23 cellular contexts compared by ENCODE assay signal in the genomic region with DNA sequence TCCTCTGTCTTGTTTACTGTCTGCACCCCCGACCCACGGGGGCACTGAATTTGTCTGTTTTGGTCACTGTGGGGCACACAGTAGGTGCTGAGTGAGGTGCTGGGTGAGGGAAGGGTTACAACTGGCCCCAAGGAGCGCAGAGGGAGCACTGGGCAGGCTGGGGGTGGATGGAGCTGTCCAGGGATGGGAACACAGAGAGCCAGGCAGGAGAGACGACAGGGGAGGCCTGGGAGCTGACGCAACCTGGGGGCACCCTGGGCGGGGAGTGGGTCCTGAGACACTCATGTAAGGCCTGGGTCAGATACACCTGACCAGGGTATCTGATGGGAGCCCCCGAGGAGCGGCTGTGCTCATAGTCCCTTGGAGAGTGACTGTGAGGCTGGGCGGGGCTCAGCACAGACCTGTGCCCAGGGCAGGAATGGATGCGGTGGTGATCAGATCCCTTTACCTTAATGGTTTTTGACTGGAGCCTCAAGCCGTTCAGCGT. TPM values are rescaled to one million over a fixed set of nuclear protein-coding genes. Genes with fewer than 3 reads are reported as not detected.
DNase-seq lines count a peak whose midpoint lies in the region; TF ChIP-seq lines count a peak whose summit lies in the region.
"Had no signal": no experiment of that assay in that cellular context is flagged by ENCODE, and none has a peak within 500 bp of the region (broad histone marks: within the 10 kb centered on the region; RNA-seq: fewer than 3 reads in every experiment).

No MANE protein-coding gene starts in this region.

- no peak overlapping the region for H2AK5ac ChIP-seq in H9 (ENCODE audit: insufficient read length, low read length)

- no peaks in the 10 kb centered on the region for H3K27me3 Mint-ChIP-seq in H9 (ENCODE audit: low read depth)
- peaks cover 5% of the 10 kb centered on the region for H3K27me3 Mint-ChIP-seq in glutamatergic neuron (ENCODE audit: unreplicated experiment)
- H3K27me3 Mint-ChIP-seq: CD4-positive, alpha-beta memory T cell had no signal

- no peaks in the 10 kb centered on the region for H3K23me2 ChIP-seq in H9 (ENCODE audit: insufficient read length, low read depth, low read length, poor library complexity, severe bottlenecking)

- POLR2A ChIA-PET in RWPE1 (lab: Yijun Ruan, JAX; ENCODE audit: low non-redundant PET), result no interaction called here

- WGBS in H9 (ENCODE audit: extremely low coverage, insufficient read length, low lambda C conversion rate), result no CpG with 5 or more reads among the region's 12 CpGs

- no peak overlapping the region for H4K91ac ChIP-seq in H9 (ENCODE audit: insufficient read length, low read depth, low read length)

- no peaks in the 10 kb centered on the region for H3K27me3 ChIP-seq in H9 (ENCODE audit: insufficient read depth, low read length)
- H3K27me3 ChIP-seq in osteoblast (ENCODE audit: insufficient read depth, low read length), result no peaks in the 10 kb centered on the region
- H3K27me3 ChIP-seq: BLaER1, SJSA1 had no signal

- no peak overlapping the region for H3K9ac ChIP-seq in H9 (ENCODE audit: extremely low read depth, insufficient read length, low read length)
- H3K9ac ChIP-seq: BLaER1, KMS-11 had no signal

- no peak overlapping the region for H3K14ac ChIP-seq in H9 (ENCODE audit: insufficient read depth, low read length)

- H3T11ph ChIP-seq in H9 (ENCODE audit: low read length), result no peak overlapping the region

- H2AFZ ChIP-seq in H9 (ENCODE audit: low read length) (no peak overlapping the region), osteoblast (ENCODE audit: low read length) (no peak overlapping the region)

- TF ChIP-seq CTCF in H9 (conservative IDR thresholded peaks at IDR 0.05), result no peak
- TF ChIP-seq CTCF in RWPE1 (conservative IDR thresholded peaks at IDR 0.05; ENCODE audit: low read depth), result no peak
- no peak for TF ChIP-seq CTCF in glutamatergic neuron (IDR thresholded peaks at IDR 0.05; ENCODE audit: partially characterized antibody, unreplicated experiment)
- no peak for TF ChIP-seq CTCF in osteoblast (IDR thresholded peaks at IDR 0.05; ENCODE audit: extremely low read depth, low read depth, low read length)

- no peak overlapping the region for H4K5ac ChIP-seq in H9 (ENCODE audit: insufficient read length, low read depth, low read length)

- H3K9me3 Mint-ChIP-seq in H9, result no peaks in the 10 kb centered on the region
- H3K9me3 Mint-ChIP-seq in glutamatergic neuron (ENCODE audit: unreplicated experiment), result no peaks in the 10 kb centered on the region
- H3K9me3 Mint-ChIP-seq: CD4-positive, alpha-beta memory T cell had no signal

- DNase-seq in H9, result no peak
- DNase-seq in RWPE1 (ENCODE audit: low spot score), result no peak
- DNase-seq in glutamatergic neuron, result peak; percentile 10
- DNase-seq in osteoblast (ENCODE audit: insufficient read length, low spot score, missing footprints), result peak; percentile 84
- no peak for DNase-seq in NCI-H510A (lab: John Stamatoyannopoulos, UW)
- DNase-seq in T-helper 2 cell, result no peak
- DNase-seq in activated gamma-delta T cell treated with Interleukin-2 at 50 U/mL for 16 hours, result no peak
- DNase-seq: Caco-2; CD4-positive, alpha-beta memory T cell; DMS 273 treated with DMSO at 0.1 percent for 48 hours; DMS79 treated with DMSO at 0.1 percent for 48 hours; MV-4-11; NCI-H1105 treated with DMSO at 0.1 percent for 48 hours; NCI-H1694; NCI-H2081; NCI-H2171; NCI-H345; NCI-H524 treated with DMSO at 0.1 percent for 48 hours; NCI-H82 had no signal

- no peaks in the 10 kb centered on the region for H3K9me3 ChIP-seq in H9 (ENCODE audit: control insufficient read depth, low read depth, low read length)
- H3K9me3 ChIP-seq in osteoblast (ENCODE audit: low read depth, low read length), result no peaks in the 10 kb centered on the region
- H3K9me3 ChIP-seq: BLaER1, Caco-2, HAP-1, SJSA1 had no signal

- H2BK12ac ChIP-seq in H9 (ENCODE audit: insufficient read length, low read depth, low read length), result no peak overlapping the region

- no peak overlapping the region for H3K18ac ChIP-seq in H9 (ENCODE audit: insufficient read length, low read depth, low read length)

- no peak overlapping the region for H2BK20ac ChIP-seq in H9 (ENCODE audit: low read depth, low read length, poor library complexity, severe bottlenecking)

- no peak overlapping the region for H3K4ac ChIP-seq in H9 (ENCODE audit: low read depth, low read length)

- H2BK120ac ChIP-seq in H9 (ENCODE audit: low read depth, low read length, poor library complexity, severe bottlenecking), result no peak overlapping the region

- H3K4me2 ChIP-seq in H9 (ENCODE audit: insufficient read depth, insufficient read length, low read length) (no peak overlapping the region), osteoblast (ENCODE audit: insufficient read depth, low read length) (no peak overlapping the region)
- H3K4me2 ChIP-seq: BLaER1, KMS-11 had no signal

- H4K8ac ChIP-seq in H9 (replicated peaks; ENCODE audit: insufficient read length, low read depth, low read length), result no peak overlapping the region

- H4K20me1 ChIP-seq in H9 (ENCODE audit: control insufficient read depth, insufficient read depth, insufficient read length), result peaks cover 7% of the 10 kb centered on the region
- peaks cover 49% of the 10 kb centered on the region for H4K20me1 ChIP-seq in osteoblast (ENCODE audit: insufficient read depth, low read length)

- no peak overlapping the region for H2BK5ac ChIP-seq in H9 (ENCODE audit: insufficient read length, low read length)

- CTCF ChIA-PET in RWPE1 (lab: Yijun Ruan, JAX), result interaction anchor here (0.6 to 1.9 kb wide), 2 partner anchors 22 to 339 kb away, joined by 3 to 9 read pairs; no protein-coding TSS in a partner anchor

- H3K23ac ChIP-seq in H9 (ENCODE audit: insufficient read length, low read depth, low read length), result no peak overlapping the region

- H3K56ac ChIP-seq in H9 (ENCODE audit: insufficient read length, low read depth, low read length), result no peak overlapping the region

- H2BK15ac ChIP-seq in H9 (ENCODE audit: low read depth, low read length), result no peak overlapping the region

- peaks cover 40 to 79% (median 76%) of the 10 kb centered on the region in 3 experiments; a peak in 6 of 7 replicates for H3K36me3 Mint-ChIP-seq in H9 (ENCODE audit: insufficient read depth in 1 of 3, low read depth in 3 of 3)
- H3K36me3 Mint-ChIP-seq in glutamatergic neuron (ENCODE audit: unreplicated experiment), result no peaks in the 10 kb centered on the region

- H3K4me1 ChIP-seq in H9 (ENCODE audit: insufficient read depth, low read length), result no peaks in the 10 kb centered on the region
- no peaks in the 10 kb centered on the region for H3K4me1 ChIP-seq in osteoblast (ENCODE audit: insufficient read depth, low read length)
- H3K4me1 ChIP-seq: Caco-2, HAP-1, SJSA1 had no signal

- H3K27ac ChIP-seq in H9 (ENCODE audit: insufficient read length, low read depth, low read length), result no peak overlapping the region
- peak overlapping the region; percentile 55 for H3K27ac ChIP-seq in RWPE1
- no peak overlapping the region for H3K27ac ChIP-seq in osteoblast (ENCODE audit: low read depth, low read length)
- H3K27ac ChIP-seq: BLaER1, KMS-11, SJSA1 had no signal

- peaks cover 62% of the 10 kb centered on the region for H3K36me3 ChIP-seq in osteoblast (ENCODE audit: insufficient read depth, low read length)

- H3K4me1 Mint-ChIP-seq in H9 (no peaks in the 10 kb centered on the region), glutamatergic neuron (ENCODE audit: low read depth, unreplicated experiment) (peaks cover 24% of the 10 kb centered on the region)

- H3K79me2 ChIP-seq in H9 (ENCODE audit: insufficient read depth, low read length) (no peaks in the 10 kb centered on the region; the same call in 1 of the 2 replicates), osteoblast (ENCODE audit: insufficient read depth, low read length) (peaks cover 57% of the 10 kb centered on the region)

- H3K27ac Mint-ChIP-seq in H9 (peak overlapping the region; percentile 14 to 62 (median 57); a peak in 2 of 7 replicates), glutamatergic neuron (ENCODE audit: unreplicated experiment) (peak overlapping the region; percentile 87)
- H3K27ac Mint-ChIP-seq: CD4-positive, alpha-beta memory T cell had no signal

- H3K4me3 ChIP-seq in osteoblast (ENCODE audit: insufficient read depth, low read length), result no peak overlapping the region
- H3K4me3 ChIP-seq: BLaER1, HAP-1, SJSA1 had no signal

- no peak overlapping the region for H3K4me3 Mint-ChIP-seq in H9
- H3K4me3 Mint-ChIP-seq in glutamatergic neuron (ENCODE audit: unreplicated experiment), result no peak overlapping the region
- H3K4me3 Mint-ChIP-seq: CD4-positive, alpha-beta memory T cell had no signal

- H3K79me1 ChIP-seq in H9 (ENCODE audit: insufficient read depth, low read depth, low read length, poor library complexity, severe bottlenecking), result peaks cover 5% of the 10 kb centered on the region

RNA-seq across cellular contexts. Expression of gene ELAVL1, which starts 24.8 kb away (rescaled TPM):
- total RNA-seq in H9 (2021) (147 and 149 TPM in 2 replicates), glutamatergic neuron (ENCODE audit: unreplicated experiment) (122 TPM), osteoblast (23.0 and 25.7 TPM in 2 replicates)

RNA-seq across cellular contexts. Expression of gene TIMM44, which starts 37.2 kb away (rescaled TPM):
- total RNA-seq in H9 (2021) (114 and 122 TPM in 2 replicates), glutamatergic neuron (ENCODE audit: unreplicated experiment) (109 TPM), osteoblast (52.5 and 55.4 TPM in 2 replicates)

RNA-seq across cellular contexts. Expression of gene CTXN1, which starts 54.7 kb away (rescaled TPM):
- 22.7 and 24.5 TPM in 2 replicates for total RNA-seq in H9 (2021)
- 90.6 TPM for total RNA-seq in glutamatergic neuron (ENCODE audit: unreplicated experiment)
- 1.5 and 2.5 TPM in 2 replicates for total RNA-seq in osteoblast
- total RNA-seq: CD4-positive, alpha-beta memory T cell; SJSA1 had no signal

Comparison
In these comparisons a context has a peak if more than half of its experiments do, and no peak if none do; other contexts are left out.
1. DNase-seq: peak in glutamatergic neuron (single experiment) and osteoblast (single experiment); none in H9 (single experiment), RWPE1 (single experiment), NCI-H510A (single experiment), T-helper 2 cell (0 of 5) and activated gamma-delta T cell treated with Interleukin-2 at 50 U/mL for 16 hours (single experiment).